Comparison of ENCODE assay signal across 15 cellular contexts in genomic region chr17:44757918-44758413, GRCh38. TPM values are rescaled to one million over a fixed set of nuclear protein-coding genes. Genes with fewer than 3 reads are reported as not detected.
DNase-seq lines count a peak whose midpoint lies in the region; ATAC-seq, FAIRE-seq and TF ChIP-seq lines count a peak whose summit lies in the region.
"Had no signal": no experiment of that assay in that cellular context is flagged by ENCODE, and none has a peak within 500 bp of the region (broad histone marks: within the 10 kb centered on the region; RNA-seq: fewer than 3 reads in every experiment).

No MANE protein-coding gene starts in this region.

- peaks cover 0 to 4% of the 10 kb centered on the region in 2 donors for H3K4me1 ChIP-seq in kidney (ENCODE audit: control insufficient read depth in 1 of 2, insufficient read depth in 1 of 2, low read depth in 1 of 2, low read length in 2 of 2)
- H3K4me1 ChIP-seq: pancreas had no signal

- H3K9me3 Mint-ChIP-seq in activated naive CD4-positive, alpha-beta T cell treated with anti-CD3 and anti-CD28 coated beads, Interleukin-2, amount 50 U/mL, for 24 hours = no peaks in the 10 kb centered on the region
- no peaks in the 10 kb centered on the region for H3K9me3 Mint-ChIP-seq in activated T-helper 2 cell treated with anti-CD3 and anti-CD28 coated beads, Interferon-gamma antibody, Interleukin-2, Interleukin-4, amounts not matched to agents 10 μg/mL and 5 μg/mL and 100 μg/mL, durations not matched to agents 14 hours and 24 hours and 36 hours
- H3K9me3 Mint-ChIP-seq in stimulated activated naive CD8-positive, alpha-beta T cell treated with anti-CD3 and anti-CD28 coated beads, Interleukin-15, amount 100 ng/mL, for 72 hours = no peaks in the 10 kb centered on the region

- intact Hi-C loops in activated T-helper 2 cell treated with anti-CD3 and anti-CD28 coated beads, Interferon-gamma antibody, Interleukin-2, Interleukin-4, amounts not matched to agents 10 μg/mL and 5 μg/mL and 100 μg/mL, durations not matched to agents 14 hours and 24 hours and 36 hours (cut with micrococcal nuclease) = no loop called here
- intact Hi-C loops in kidney (cut with DNase I) = no loop called here

- no peak overlapping the region for H3K4me3 ChIP-seq in kidney (ENCODE audit: low read length in 2 of 2)

- no peak for TF ChIP-seq POLR2A in GM18505 (IDR thresholded peaks at IDR 0.05; ENCODE audit: borderline replicate concordance, extremely low read depth, insufficient read depth, insufficient read length)

- no peaks in the 10 kb centered on the region for H3K4me1 Mint-ChIP-seq in activated naive CD4-positive, alpha-beta T cell treated with anti-CD3 and anti-CD28 coated beads, Interleukin-2, amount 50 U/mL, for 24 hours
- H3K4me1 Mint-ChIP-seq in activated T-helper 2 cell treated with anti-CD3 and anti-CD28 coated beads, Interferon-gamma antibody, Interleukin-2, Interleukin-4, amounts not matched to agents 10 μg/mL and 5 μg/mL and 100 μg/mL, durations not matched to agents 14 hours and 24 hours and 36 hours (ENCODE audit: low read depth) = no peaks in the 10 kb centered on the region
- H3K4me1 Mint-ChIP-seq in stimulated activated naive CD8-positive, alpha-beta T cell treated with anti-CD3 and anti-CD28 coated beads, Interleukin-15, amount 100 ng/mL, for 72 hours = no peaks in the 10 kb centered on the region

- ATAC-seq in stimulated activated naive CD8-positive, alpha-beta T cell treated with anti-CD3 and anti-CD28 coated beads, Interleukin-15, amount 100 ng/mL, for 72 hours = no peak
- ATAC-seq in GM18505 (IDR thresholded peaks at IDR 0.05; ENCODE audit: unreplicated experiment) = no peak

- TF ChIP-seq CTCF in kidney (IDR thresholded peaks at IDR 0.05; ENCODE audit: borderline replicate concordance, extremely low read depth, insufficient read depth) = no peak

- H3K4me3 Mint-ChIP-seq in activated naive CD4-positive, alpha-beta T cell treated with anti-CD3 and anti-CD28 coated beads, Interleukin-2, amount 50 U/mL, for 24 hours = peak overlapping the region; percentile 81
- peak overlapping the region; percentile 5 for H3K4me3 Mint-ChIP-seq in activated T-helper 2 cell treated with anti-CD3 and anti-CD28 coated beads, Interferon-gamma antibody, Interleukin-2, Interleukin-4, amounts not matched to agents 10 μg/mL and 5 μg/mL and 100 μg/mL, durations not matched to agents 14 hours and 24 hours and 36 hours (ENCODE audit: low read depth)
- peak overlapping the region; percentile 7 to 48 for H3K4me3 Mint-ChIP-seq in stimulated activated naive CD8-positive, alpha-beta T cell treated with anti-CD3 and anti-CD28 coated beads, Interleukin-15, amount 100 ng/mL, for 72 hours

- no peak for FAIRE-seq in kidney (lab: Jason Lieb, UNC)
- FAIRE-seq: endothelial cell of umbilical vein, GM12892, GM19239, pancreas had no signal

- no peak overlapping the region for H3K9ac ChIP-seq in kidney (ENCODE audit: low read length in 2 of 2)

- peaks cover 24% of the 10 kb centered on the region for H3K27me3 Mint-ChIP-seq in activated naive CD4-positive, alpha-beta T cell treated with anti-CD3 and anti-CD28 coated beads, Interleukin-2, amount 50 U/mL, for 24 hours
- H3K27me3 Mint-ChIP-seq in activated T-helper 2 cell treated with anti-CD3 and anti-CD28 coated beads, Interferon-gamma antibody, Interleukin-2, Interleukin-4, amounts not matched to agents 10 μg/mL and 5 μg/mL and 100 μg/mL, durations not matched to agents 14 hours and 24 hours and 36 hours (ENCODE audit: low read depth) = peaks cover 29% of the 10 kb centered on the region
- H3K27me3 Mint-ChIP-seq in stimulated activated naive CD8-positive, alpha-beta T cell treated with anti-CD3 and anti-CD28 coated beads, Interleukin-15, amount 100 ng/mL, for 72 hours = peaks cover 49% of the 10 kb centered on the region

- no peaks in the 10 kb centered on the region for H3K9me3 ChIP-seq in kidney (ENCODE audit: control insufficient read depth in 1 of 2, low read length in 2 of 2)
- H3K9me3 ChIP-seq: pancreas had no signal

- no peaks in the 10 kb centered on the region for H3K36me3 Mint-ChIP-seq in activated naive CD4-positive, alpha-beta T cell treated with anti-CD3 and anti-CD28 coated beads, Interleukin-2, amount 50 U/mL, for 24 hours
- no peaks in the 10 kb centered on the region for H3K36me3 Mint-ChIP-seq in activated T-helper 2 cell treated with anti-CD3 and anti-CD28 coated beads, Interferon-gamma antibody, Interleukin-2, Interleukin-4, amounts not matched to agents 10 μg/mL and 5 μg/mL and 100 μg/mL, durations not matched to agents 14 hours and 24 hours and 36 hours (ENCODE audit: low read depth)

- H3K27ac Mint-ChIP-seq in activated naive CD4-positive, alpha-beta T cell treated with anti-CD3 and anti-CD28 coated beads, Interleukin-2, amount 50 U/mL, for 24 hours = no peak overlapping the region
- no peak overlapping the region for H3K27ac Mint-ChIP-seq in activated T-helper 2 cell treated with anti-CD3 and anti-CD28 coated beads, Interferon-gamma antibody, Interleukin-2, Interleukin-4, amounts not matched to agents 10 μg/mL and 5 μg/mL and 100 μg/mL, durations not matched to agents 14 hours and 24 hours and 36 hours
- peak overlapping the region in 1 of 2 donors; percentile 74 for H3K27ac Mint-ChIP-seq in stimulated activated naive CD8-positive, alpha-beta T cell treated with anti-CD3 and anti-CD28 coated beads, Interleukin-15, amount 100 ng/mL, for 72 hours

- H3K36me3 ChIP-seq in kidney (ENCODE audit: control insufficient read depth in 1 of 2, insufficient read depth in 2 of 2, low read length in 2 of 2) = no peaks in the 10 kb centered on the region
- H3K36me3 ChIP-seq: pancreas had no signal

- DNase-seq in activated naive CD4-positive, alpha-beta T cell (lab: John Stamatoyannopoulos, UW) = no peak
- DNase-seq in activated T-helper 2 cell treated with anti-CD3 and anti-CD28 coated beads, Interferon-gamma antibody, Interleukin-2, Interleukin-4, amounts not matched to agents 10 μg/mL and 5 μg/mL and 100 μg/mL, durations not matched to agents 14 hours and 24 hours and 36 hours (ENCODE audit: low spot score) = no peak
- peak; percentile 33 for DNase-seq in kidney
- DNase-seq in stimulated activated naive CD8-positive, alpha-beta T cell treated with anti-CD3 and anti-CD28 coated beads, Interleukin-15, amount 100 ng/mL, for 72 hours = no peak
- no peak for DNase-seq in SIG-M5 (lab: John Stamatoyannopoulos, UW)
- DNase-seq in AG08396 (ENCODE audit: low spot score) = no peak
- DNase-seq: activated CD4-positive, CD25-positive, alpha-beta regulatory T cell; MV-4-11; NCI-H2171 had no signal

- no peak overlapping the region for H3K27ac ChIP-seq in kidney (ENCODE audit: low read depth in 2 of 2, low read length in 2 of 2)
- H3K27ac ChIP-seq: pancreas had no signal

RNA-seq across cellular contexts. Expression of gene ADAM11, which starts 0.8 kb away (rescaled TPM):
- total RNA-seq in activated T-helper 2 cell treated with anti-CD3 and anti-CD28 coated beads, Interferon-gamma antibody, Interleukin-2, Interleukin-4, amounts not matched to agents 10 μg/mL and 5 μg/mL and 100 μg/mL, durations not matched to agents 14 hours and 24 hours and 36 hours = 0.09 and 0.14 TPM in 2 replicates
- total RNA-seq in kidney = 0.28 TPM
- polyA plus RNA-seq in kidney (ENCODE audit: insufficient read depth, low read depth, low replicate concordance) = 0.24 TPM

RNA-seq across cellular contexts. Expression of gene DBF4B, which starts 49.5 kb away (rescaled TPM):
- 22.8 and 24.4 TPM in 2 replicates for total RNA-seq in activated T-helper 2 cell treated with anti-CD3 and anti-CD28 coated beads, Interferon-gamma antibody, Interleukin-2, Interleukin-4, amounts not matched to agents 10 μg/mL and 5 μg/mL and 100 μg/mL, durations not matched to agents 14 hours and 24 hours and 36 hours
- 3.5 TPM for total RNA-seq in kidney
- 1.8 TPM for polyA plus RNA-seq in kidney (ENCODE audit: insufficient read depth, low read depth, low replicate concordance)

Comparison
In these comparisons a context has a peak if more than half of its experiments do, and no peak if none do; other contexts are left out.
1. H3K4me3 Mint-ChIP-seq: peak in every context shown above with its lines; median percentile 81 in activated naive CD4-positive, alpha-beta T cell treated with anti-CD3 and anti-CD28 coated beads, Interleukin-2, amount 50 U/mL, for 24 hours; 28 in stimulated activated naive CD8-positive, alpha-beta T cell treated with anti-CD3 and anti-CD28 coated beads, Interleukin-15, amount 100 ng/mL, for 72 hours; 5 in activated T-helper 2 cell treated with anti-CD3 and anti-CD28 coated beads, Interferon-gamma antibody, Interleukin-2, Interleukin-4, amounts not matched to agents 10 μg/mL and 5 μg/mL and 100 μg/mL, durations not matched to agents 14 hours and 24 hours and 36 hours.